In the genomic region with DNA sequence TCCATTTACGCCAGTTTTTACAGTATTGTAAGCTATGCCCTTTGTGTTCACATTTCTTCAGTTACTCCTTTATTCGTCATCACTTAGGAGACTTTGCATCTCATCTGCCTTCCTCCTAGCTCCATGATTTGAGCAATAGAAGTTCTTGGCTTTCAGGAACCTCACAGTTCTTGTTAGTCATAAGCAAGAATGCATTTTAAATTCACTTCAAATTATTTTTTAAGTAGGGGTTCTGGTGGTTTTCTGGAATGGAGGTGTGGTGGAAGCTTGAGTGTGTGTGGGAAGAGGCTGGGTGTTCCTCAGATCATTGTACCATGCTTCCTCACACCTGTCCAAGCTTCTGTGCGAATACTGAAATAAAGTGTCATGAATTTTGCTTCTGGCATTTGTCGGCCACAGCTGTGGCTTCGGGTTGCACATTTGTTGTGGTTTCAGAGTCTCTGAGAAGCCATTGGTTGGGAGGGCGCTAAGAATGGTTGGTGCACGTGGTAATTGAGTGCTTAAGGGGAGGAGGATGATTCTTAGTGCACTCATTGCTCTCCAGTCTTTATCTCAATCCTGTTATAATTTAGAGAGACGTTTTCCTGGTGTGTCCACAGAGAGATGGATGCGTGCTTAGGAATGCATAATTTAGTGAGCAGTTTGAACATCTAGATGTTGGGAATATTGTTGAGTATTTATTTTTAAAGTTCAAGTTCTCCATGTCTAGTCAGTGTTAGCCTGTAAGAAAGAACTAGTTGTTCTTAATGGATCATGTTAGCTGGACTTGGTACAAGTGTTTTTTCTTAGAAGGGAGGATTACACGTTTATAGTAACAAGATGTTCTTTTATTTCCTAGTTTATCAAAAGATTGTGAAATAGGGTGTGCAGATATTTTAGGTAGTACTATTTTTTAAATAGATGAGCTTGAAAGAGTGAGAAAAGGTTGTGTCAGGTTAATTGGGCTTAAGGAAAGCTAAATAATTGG, we compare ENCODE assay signal across 8 cellular contexts. TPM values are rescaled to one million over a fixed set of nuclear protein-coding genes. Genes with fewer than 3 reads are reported as not detected.
DNase-seq lines count a peak whose midpoint lies in the region; ATAC-seq, FAIRE-seq and TF ChIP-seq lines count a peak whose summit lies in the region.

No MANE protein-coding gene starts in this region.

- H3K4me3 ChIP-seq in epithelial cell of esophagus (ENCODE audit: low read length) (no peak overlapping the region), parathyroid adenoma (ENCODE audit: low read depth, low read length) (no peak overlapping the region)

- no peaks in the 10 kb centered on the region for H3K36me3 ChIP-seq in parathyroid adenoma (ENCODE audit: control insufficient read depth, insufficient read depth, low read length)

- no peak overlapping the region for H2AFZ ChIP-seq in parathyroid adenoma

- peaks cover 50% of the 10 kb centered on the region for H3K4me1 ChIP-seq in parathyroid adenoma

- DNase-seq in Caki2 (ENCODE audit: low read depth) (peak; percentile 35), HTR-8/SVneo (ENCODE audit: insufficient read length, low spot score) (peak; percentile 23), WTC11 (ENCODE audit: low spot score) (no peak), epithelial cell of esophagus (ENCODE audit: low read depth) (peak; percentile 78), putamen (ENCODE audit: low spot score) (no peak)

- POLR2A ChIA-PET in WTC11 (lab: Charles Lee) = no interaction called here

- TF ChIP-seq CTCF in WTC11 (IDR thresholded peaks at IDR 0.05) = no peak
- TF ChIP-seq CTCF in epithelial cell of esophagus (IDR thresholded peaks at IDR 0.05; ENCODE audit: insufficient read depth, low read depth, low read length, missing control alignments) = no peak
- no peak for TF ChIP-seq CTCF in parathyroid adenoma (IDR thresholded peaks at IDR 0.05)

- no peak overlapping the region for H3K4me3 Mint-ChIP-seq in WTC11

- peak overlapping the region; percentile 55 for H3K27ac Mint-ChIP-seq in WTC11

- no peak overlapping the region for H3K9ac ChIP-seq in parathyroid adenoma

- ATAC-seq in GM19468 (IDR thresholded peaks at IDR 0.05; ENCODE audit: extremely low read depth, unreplicated experiment) = peak; percentile 68
- ATAC-seq in WTC11 = no peak
- ATAC-seq in HG03196 (IDR thresholded peaks at IDR 0.05; ENCODE audit: unreplicated experiment) = no peak

- no peaks in the 10 kb centered on the region for H3K27me3 ChIP-seq in parathyroid adenoma (ENCODE audit: control insufficient read depth, insufficient read depth, low read length)

- CTCF ChIA-PET in WTC11 (lab: Charles Lee) = interaction anchor here (0.8 to 1.2 kb wide), 2 partner anchors 34 to 76 kb away, joined by 3 read pairs; no protein-coding TSS in a partner anchor

- in situ Hi-C loops in Caki2 (cut with HindIII; ENCODE audit: low pct_unique_long_range_greater_than_20kb, low sequenced_read_pairs) = no loop called here

- H3K79me2 ChIP-seq in parathyroid adenoma = peaks cover 47% of the 10 kb centered on the region

- no peaks in the 10 kb centered on the region for H3K36me3 Mint-ChIP-seq in WTC11

- H3K9me3 ChIP-seq in parathyroid adenoma (ENCODE audit: control insufficient read depth, low read length) = no peaks in the 10 kb centered on the region

- no peak for FAIRE-seq in HTR-8/SVneo (lab: Jason Lieb, UNC)

- no peaks in the 10 kb centered on the region for H3K9me3 Mint-ChIP-seq in WTC11

- peak overlapping the region; percentile 79 for H3K27ac ChIP-seq in parathyroid adenoma

- H3K4me1 Mint-ChIP-seq in WTC11 = peaks cover 78% of the 10 kb centered on the region

- peak overlapping the region; percentile 13 for H3K4me2 ChIP-seq in parathyroid adenoma (ENCODE audit: low read length)

- H3K27me3 Mint-ChIP-seq in WTC11 (ENCODE audit: low read depth) = no peaks in the 10 kb centered on the region

TF ChIP-seq in WTC11, 78 proteins besides CTCF, POLR2A, EP300 and RAD21:
- TF ChIP-seq, protein P1, sequence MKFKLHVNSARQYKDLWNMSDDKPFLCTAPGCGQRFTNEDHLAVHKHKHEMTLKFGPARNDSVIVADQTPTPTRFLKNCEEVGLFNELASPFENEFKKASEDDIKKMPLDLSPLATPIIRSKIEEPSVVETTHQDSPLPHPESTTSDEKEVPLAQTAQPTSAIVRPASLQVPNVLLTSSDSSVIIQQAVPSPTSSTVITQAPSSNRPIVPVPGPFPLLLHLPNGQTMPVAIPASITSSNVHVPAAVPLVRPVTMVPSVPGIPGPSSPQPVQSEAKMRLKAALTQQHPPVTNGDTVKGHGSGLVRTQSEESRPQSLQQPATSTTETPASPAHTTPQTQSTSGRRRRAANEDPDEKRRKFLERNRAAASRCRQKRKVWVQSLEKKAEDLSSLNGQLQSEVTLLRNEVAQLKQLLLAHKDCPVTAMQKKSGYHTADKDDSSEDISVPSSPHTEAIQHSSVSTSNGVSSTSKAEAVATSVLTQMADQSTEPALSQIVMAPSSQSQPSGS (CRISPR knock-in tag; IDR thresholded peaks at IDR 0.05; ENCODE audit: borderline replicate concordance, low read depth) = no peak
- TF ChIP-seq CREM (CRISPR knock-in tag; IDR thresholded peaks at IDR 0.05) (no peak), NFE2L1 (CRISPR knock-in tag; IDR thresholded peaks at IDR 0.05) (no peak)

RNA-seq across cellular contexts. Expression of a gene that starts 31.9 kb away (rescaled TPM):
- total RNA-seq in Caki2 (2014; rRNA removed; shearing (Covaris generic); ENCODE audit: low replicate concordance) = 8.8 and 10.0 TPM in 2 replicates
- total RNA-seq in WTC11 (2021) = 15.6 to 18.1 TPM (median 17.8 TPM) in 3 replicates

Comparison
In these comparisons a context has a peak if more than half of its experiments do, and no peak if none do; other contexts are left out.
1. DNase-seq: peak in Caki2 (single experiment), HTR-8/SVneo (single experiment) and epithelial cell of esophagus (single experiment); none in WTC11 (single experiment) and putamen (single experiment).